33 cellular contexts compared by ENCODE assay signal in the genomic region with DNA sequence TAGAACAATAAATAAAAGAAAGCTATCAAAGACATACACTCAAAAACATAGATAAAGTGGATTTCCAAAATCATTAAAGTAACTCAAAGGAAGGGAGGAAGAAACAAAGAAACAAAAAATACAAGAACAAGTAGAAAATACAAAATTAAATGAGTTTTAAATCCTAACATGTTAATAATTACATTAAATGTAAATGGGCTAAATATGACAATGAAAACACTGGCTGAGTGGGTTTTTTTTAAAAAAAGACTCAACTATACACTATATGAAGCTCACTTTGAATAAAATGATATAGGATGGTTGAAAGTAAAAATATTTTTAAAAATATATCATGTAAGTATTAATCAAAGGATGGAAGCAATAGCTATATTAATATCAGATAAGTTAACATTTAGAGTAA.
"Had no signal": no experiment of that assay in that cellular context is flagged by ENCODE, and none has a peak within 500 bp of the region (broad histone marks: within the 10 kb centered on the region; RNA-seq: fewer than 3 reads in every experiment).

No MANE protein-coding gene starts in this region.

- H3K4me1 ChIP-seq: adrenal gland, ascending aorta, body of pancreas, breast epithelium had no signal

- H3K27me3 ChIP-seq: adrenal gland, ascending aorta, body of pancreas, brain microvascular endothelial cell, breast epithelium, cardiac muscle cell had no signal

- ATAC-seq: activated naive CD4-positive, alpha-beta T cell treated with anti-CD3 and anti-CD28 coated beads, Interleukin-2, amount 50 U/mL, for 72 hours; activated naive CD8-positive, alpha-beta T cell treated with anti-CD3 and anti-CD28 coated beads, Interleukin-2, amount 50 U/mL, for 24 hours; activated T-cell treated with anti-CD3 and anti-CD28 coated beads, Interleukin-2, amount 50 U/mL, for 4 hours; activated T-cell treated with anti-CD3 and anti-CD28 coated beads, Interleukin-2, amount 50 U/mL, for 72 hours; activated T-helper 17 cell treated with anti-CD3 and anti-CD28 coated beads, Interleukin-2, amount 50 U/mL, for 72 hours; body of pancreas had no signal

- H3K4me3 ChIP-seq: adrenal gland, ascending aorta, body of pancreas, breast epithelium, cardiac muscle cell had no signal

- FAIRE-seq: astrocyte, bronchial epithelial cell had no signal

- H3K36me3 ChIP-seq: adrenal gland, ascending aorta, brain microvascular endothelial cell, breast epithelium, cardiac muscle cell had no signal

- H3K27ac ChIP-seq: adrenal gland, ascending aorta, body of pancreas, brain microvascular endothelial cell, breast epithelium, cardiac muscle cell had no signal

- DNase-seq: activated effector memory CD4-positive, alpha-beta T cell treated with anti-CD3 and anti-CD28 coated beads, Interleukin-2, amount 50 U/mL, for 16 hours; activated effector memory CD4-positive, alpha-beta T cell treated with Interleukin-2 at 50 U/mL for 16 hours; activated gamma-delta T cell; activated gamma-delta T cell treated with Interleukin-2 at 50 U/mL for 16 hours; activated naive CD4-positive, alpha-beta T cell; activated naive CD4-positive, alpha-beta T cell treated with anti-CD3 and anti-CD28 coated beads for 36 hours; activated naive CD4-positive, alpha-beta T cell treated with anti-CD3 and anti-CD28 coated beads, Interleukin-2, amount 10 ng/mL, durations not matched to agents 7 days and 5 days; activated naive CD4-positive, alpha-beta T cell treated with anti-CD3 and anti-CD28 coated beads, Interleukin-2, amount 50 U/mL, for 16 hours; activated naive CD4-positive, alpha-beta T cell treated with Interleukin-2 at 50 U/mL for 16 hours; activated naive CD8-positive, alpha-beta T cell treated with anti-CD3 and anti-CD28 coated beads for 36 hours; activated naive CD8-positive, alpha-beta T cell treated with anti-CD3 and anti-CD28 coated beads, Interleukin-2, amount 10 ng/mL, durations not matched to agents 7 days and 5 days; activated naive CD8-positive, alpha-beta T cell treated with anti-CD3 and anti-CD28 coated beads, Interleukin-2, amount 50 U/mL, for 24 hours; activated T-cell treated with anti-CD3 and anti-CD28 coated beads, Interleukin-2, amount 50 U/mL, for 24 hours; activated T-cell treated with anti-CD3 and anti-CD28 coated beads, Interleukin-2, amount 50 U/mL, for 4 hours; activated T-cell treated with anti-CD3 and anti-CD28 coated beads, Interleukin-2, amount 50 U/mL, for 48 hours; activated T-cell treated with anti-CD3 and anti-CD28 coated beads, Interleukin-2, amount 50 U/mL, for 72 hours; adrenal gland; amniotic stem cell; amygdala; anterior cingulate cortex; aorta; body of pancreas; brain microvascular endothelial cell; caudate nucleus; central memory CD4-positive, alpha-beta T cell; cerebellar nuclear complex had no signal

- H3K9me3 ChIP-seq: adrenal gland, body of pancreas had no signal
